In the genomic region with DNA sequence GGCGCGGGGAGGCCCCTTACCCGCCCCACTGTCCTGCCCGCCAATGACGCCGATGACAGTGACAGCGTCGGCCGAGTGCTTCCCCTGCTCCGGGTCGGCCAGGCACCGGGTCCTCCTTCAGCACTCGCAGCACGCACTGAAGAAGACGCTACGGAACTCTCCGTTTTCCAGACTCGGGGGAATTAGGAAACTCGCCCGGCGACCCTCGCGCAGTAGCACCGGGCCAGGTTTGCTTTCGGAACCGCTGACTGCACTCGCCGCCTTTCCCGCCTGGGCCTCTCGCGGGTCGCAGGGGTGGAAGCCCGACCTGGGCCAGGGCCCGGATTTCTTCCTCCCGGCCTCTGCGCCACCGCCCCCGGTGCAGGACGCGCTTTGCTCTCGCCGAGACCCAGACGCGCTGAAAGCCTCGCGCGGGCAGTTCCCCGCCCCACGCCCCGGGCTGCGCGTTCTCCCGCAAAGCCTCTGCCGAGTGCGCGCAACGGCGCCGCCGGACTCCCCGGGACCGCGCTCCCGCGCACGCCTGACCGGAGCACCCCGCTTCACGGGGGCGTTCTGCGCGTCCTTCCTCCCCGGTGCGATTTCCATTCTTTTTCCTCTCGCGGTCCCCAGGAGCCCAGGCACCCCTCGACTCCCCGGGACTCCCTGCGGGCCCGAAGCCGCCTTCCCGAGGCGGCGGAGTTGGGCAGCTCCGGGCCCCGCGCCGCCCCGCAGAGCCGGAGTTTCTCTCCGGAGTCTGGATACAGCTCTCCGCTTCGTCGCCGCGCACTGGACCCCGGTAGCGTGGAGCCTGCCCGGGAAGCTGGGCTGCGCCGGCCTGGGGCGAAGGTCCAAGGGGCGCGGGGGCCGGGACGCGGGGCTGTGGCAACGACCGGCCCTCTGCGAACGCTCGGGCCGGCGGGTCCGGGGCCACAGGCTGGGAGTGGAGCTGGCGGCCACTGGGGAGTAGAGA, we compare ENCODE assay signal across 8 cellular contexts. TPM values are rescaled to one million over a fixed set of nuclear protein-coding genes. Genes with fewer than 3 reads are reported as not detected.
DNase-seq lines count a peak whose midpoint lies in the region; ATAC-seq and TF ChIP-seq lines count a peak whose summit lies in the region.
"Not testable (repeated sequence)": the region's sequence is repeated elsewhere in the genome, so short reads cannot be mapped to it uniquely, and the experiment has no call there.

No MANE protein-coding gene starts in this region.

- not testable (repeated sequence) for H3K27ac ChIP-seq in AG04450 (ENCODE audit: low read depth, low read length); SK-N-SH (ENCODE audit: low read depth in 2 of 2, low read length in 1 of 2); esophagus squamous epithelium; right lobe of liver

- not testable (repeated sequence) for TF ChIP-seq EP300 in SK-N-SH (IDR thresholded peaks at IDR 0.05; ENCODE audit: borderline replicate concordance in 1 of 2, low read depth in 1 of 2, low read length in 1 of 2)

- not testable (repeated sequence) for H3K9me3 ChIP-seq in AG04450 (ENCODE audit: control insufficient read depth, insufficient read depth, low read length); SK-N-SH; esophagus squamous epithelium; right lobe of liver

- H3K4me3 ChIP-seq in AG04450 (ENCODE audit: low read depth, low read length) (peak overlapping the region; percentile 29), esophagus squamous epithelium (peak overlapping the region in 3 of 4 donors; percentile 21 to 70 (median 55)), right lobe of liver (peak overlapping the region in 2 of 3 donors; percentile 16 to 43), skeletal muscle cell (ENCODE audit: low read depth, low read length) (peak overlapping the region; percentile 42)
- not testable (repeated sequence) for H3K4me3 ChIP-seq in SK-N-SH (ENCODE audit: low read depth in 2 of 2, low read length in 1 of 2)

- H3K79me2 ChIP-seq in SK-N-SH (ENCODE audit: insufficient read depth): not testable (repeated sequence)

- H3K27me3 ChIP-seq in AG04450 (ENCODE audit: control insufficient read depth, insufficient read depth, low read length): peaks cover 22% of the 10 kb centered on the region
- H3K27me3 ChIP-seq in SK-N-SH (ENCODE audit: insufficient read depth): peaks cover 17% of the 10 kb centered on the region; the same call in 1 of the 2 replicates
- H3K27me3 ChIP-seq in esophagus squamous epithelium: peaks cover 0 to 87% (median 22%) of the 10 kb centered on the region in 4 donors
- H3K27me3 ChIP-seq in right lobe of liver: peaks cover 0 to 12% of the 10 kb centered on the region in 2 donors

- H3K9ac ChIP-seq in SK-N-SH: not testable (repeated sequence)

- not testable (repeated sequence) for TF ChIP-seq POLR2A in esophagus squamous epithelium (IDR thresholded peaks at IDR 0.05); right lobe of liver (IDR thresholded peaks at IDR 0.05)

- WGBS in SK-N-SH (ENCODE audit: low lambda C conversion rate): 0% methylated on average over 1 of the region's 116 CpGs
- no CpG with 5 or more reads among the region's 116 CpGs for WGBS in esophagus squamous epithelium, 2 donors
- 0% methylated on average over 10 of the region's 116 CpGs for WGBS in right lobe of liver (ENCODE audit: insufficient coverage, low coverage, low lambda C conversion rate, missing lambda C conversion rate)

- intact Hi-C loops in esophagus squamous epithelium (cut with DNase I); right lobe of liver (cut with DNase I): not testable (repeated sequence)

- not testable (repeated sequence) for H2AFZ ChIP-seq in SK-N-SH (ENCODE audit: low read depth)

- POLR2A ChIA-PET in AG04450 (lab: Yijun Ruan, JAX); SK-N-SH (lab: Yijun Ruan, JAX): not testable (repeated sequence)

- not testable (repeated sequence) for H3K36me3 ChIP-seq in SK-N-SH (replicated peaks in 1 of 2; ENCODE audit: control insufficient read depth in 1 of 2, insufficient read depth in 2 of 2, low read length in 1 of 2); esophagus squamous epithelium; right lobe of liver

- not testable (repeated sequence) for H3K27ac Mint-ChIP-seq in activated naive CD4-positive, alpha-beta T cell treated with anti-CD3 and anti-CD28 coated beads, Interleukin-2, amount 50 U/mL, for 72 hours

- not testable (repeated sequence) for H4K20me1 ChIP-seq in SK-N-SH (ENCODE audit: insufficient read depth)

- not testable (repeated sequence) for H3F3A ChIP-seq in SK-N-SH (replicated peaks; ENCODE audit: insufficient read depth)

- peak; percentile 67 for ATAC-seq in GM19023 (IDR thresholded peaks at IDR 0.05; ENCODE audit: unreplicated experiment)
- ATAC-seq in HG02943 (IDR thresholded peaks at IDR 0.05; ENCODE audit: low read depth, unreplicated experiment): peak; percentile 76
- ATAC-seq in activated naive CD4-positive, alpha-beta T cell treated with anti-CD3 and anti-CD28 coated beads, Interleukin-2, amount 50 U/mL, for 72 hours: peak; percentile 86 to 98
- peak; percentile 48 to 80 (median 78) for ATAC-seq in right lobe of liver

- not testable (repeated sequence) for TF ChIP-seq CTCF in AG04450 (IDR thresholded peaks at IDR 0.05; ENCODE audit: low read depth, low read length); SK-N-SH (IDR thresholded peaks at IDR 0.05); esophagus squamous epithelium (IDR thresholded peaks at IDR 0.05); right lobe of liver (IDR thresholded peaks at IDR 0.05)

- CTCF ChIA-PET in AG04450 (lab: Charles Lee); SK-N-SH (lab: Yijun Ruan, JAX): not testable (repeated sequence)

- not testable (repeated sequence) for H3K9me3 Mint-ChIP-seq in activated naive CD4-positive, alpha-beta T cell treated with anti-CD3 and anti-CD28 coated beads, Interleukin-2, amount 50 U/mL, for 72 hours

- H3K4me1 ChIP-seq in SK-N-SH (ENCODE audit: control insufficient read depth in 1 of 2, insufficient read depth in 2 of 2, low read depth in 1 of 2, low read length in 1 of 2); right lobe of liver: not testable (repeated sequence)
- peaks cover 0 to 43% (median 21%) of the 10 kb centered on the region in 3 donors for H3K4me1 ChIP-seq in esophagus squamous epithelium

- H3K36me3 Mint-ChIP-seq in activated naive CD4-positive, alpha-beta T cell treated with anti-CD3 and anti-CD28 coated beads, Interleukin-2, amount 50 U/mL, for 72 hours: not testable (repeated sequence)

- H3K9me2 ChIP-seq in SK-N-SH: not testable (repeated sequence)

- H3K4me2 ChIP-seq in SK-N-SH: peak overlapping the region; percentile 44; the same call in 1 of the 2 replicates

- DNase-seq in AG04450 (ENCODE audit: low read depth, low spot score); esophagus squamous epithelium (lab: John Stamatoyannopoulos, UW); skeletal muscle cell (ENCODE audit: low read depth): not testable (repeated sequence)
- DNase-seq in SK-N-SH (peak; percentile 36), right lobe of liver (peak in 2 of 3 donors; percentile 41 to 52)
- peak; percentile 52 to 65 for DNase-seq in activated naive CD4-positive, alpha-beta T cell treated with anti-CD3 and anti-CD28 coated beads, Interleukin-2, amount 50 U/mL, for 72 hours (ENCODE audit: low spot score in 2 of 2)

- not testable (repeated sequence) for TF ChIP-seq RAD21 in SK-N-SH (IDR thresholded peaks at IDR 0.05; ENCODE audit: low read length)

RNA-seq across cellular contexts. Expression of a gene that starts 4.9 kb away (rescaled TPM):
- 0.02 TPM in 1 of 2 replicates, not detected in the other for polyA plus RNA-seq in AG04450 (2011; rRNA removed)
- polyA minus RNA-seq in AG04450 (2011; rRNA and poly(A)+ RNA removed): 0.18 and 0.22 TPM in 2 replicates
- polyA plus RNA-seq in SK-N-SH (2012; rRNA removed): 0.10 and 0.13 TPM in 2 replicates
- polyA plus RNA-seq in SK-N-SH (2012; cell fraction: cytosol; rRNA removed): 0.04 TPM in 2 replicates
- 0.24 and 0.28 TPM in 2 replicates for polyA plus RNA-seq in SK-N-SH (2012; cell fraction: nucleus; rRNA removed)
- total RNA-seq in activated naive CD4-positive, alpha-beta T cell treated with anti-CD3 and anti-CD28 coated beads, Interleukin-2, amount 50 U/mL, for 72 hours: under 1 TPM in 1 of 2 donors, not detected in 1; 0.30 TPM
- under 1 TPM in 1 of 4 donors, not detected in 3; 0.19 TPM for total RNA-seq in esophagus squamous epithelium
- under 1 TPM in 2 of 6 experiments, not detected in 4; 0.11 to 0.14 TPM for total RNA-seq in right lobe of liver
